ENCODE assay signal across 1 cellular context in genomic region chr16:31105677-31106213, GRCh38.
TF ChIP-seq lines count a peak whose summit lies in the region.

No MANE protein-coding gene starts in this region.

TF ChIP-seq in SK-N-SH, 30 proteins besides CTCF, POLR2A, EP300 and RAD21 (continued from another document):
- TF ChIP-seq YY1 (IDR thresholded peaks at IDR 0.05; ENCODE audit: low read depth) (no peak), FOSL2 (IDR thresholded peaks at IDR 0.05; ENCODE audit: borderline replicate concordance, low read depth) (no peak), GATA2 (CRISPR knock-in tag; IDR thresholded peaks at IDR 0.05) (no peak), RXRA (IDR thresholded peaks at IDR 0.05; ENCODE audit: borderline replicate concordance, low read depth) (peak; percentile 92)
